In the genomic region with DNA sequence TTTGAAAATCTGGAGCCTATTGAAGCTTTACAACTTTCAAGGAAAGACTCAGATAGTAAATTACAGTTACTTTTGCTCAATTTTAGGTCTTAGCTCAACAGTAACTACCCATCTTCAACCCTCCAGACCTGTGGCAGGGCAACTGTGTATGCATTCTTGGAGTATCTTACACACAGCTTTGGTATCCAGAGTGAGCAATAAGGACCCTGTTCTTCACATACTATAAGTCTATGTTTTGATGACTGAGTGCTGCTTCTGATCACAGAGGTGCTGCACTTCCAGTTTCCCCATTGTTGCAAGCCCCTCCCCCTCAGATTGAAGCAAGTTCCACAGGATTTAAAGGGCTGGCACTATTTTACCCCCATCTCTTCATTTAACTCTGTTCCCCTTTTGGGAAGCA, we compare ENCODE assay signal across 3 cellular contexts.
TF ChIP-seq lines count a peak whose summit lies in the region.

No MANE protein-coding gene starts in this region.

TF ChIP-seq in IMR-90, 13 proteins besides CTCF, POLR2A, EP300 and RAD21:
- TF ChIP-seq, protein P1, sequence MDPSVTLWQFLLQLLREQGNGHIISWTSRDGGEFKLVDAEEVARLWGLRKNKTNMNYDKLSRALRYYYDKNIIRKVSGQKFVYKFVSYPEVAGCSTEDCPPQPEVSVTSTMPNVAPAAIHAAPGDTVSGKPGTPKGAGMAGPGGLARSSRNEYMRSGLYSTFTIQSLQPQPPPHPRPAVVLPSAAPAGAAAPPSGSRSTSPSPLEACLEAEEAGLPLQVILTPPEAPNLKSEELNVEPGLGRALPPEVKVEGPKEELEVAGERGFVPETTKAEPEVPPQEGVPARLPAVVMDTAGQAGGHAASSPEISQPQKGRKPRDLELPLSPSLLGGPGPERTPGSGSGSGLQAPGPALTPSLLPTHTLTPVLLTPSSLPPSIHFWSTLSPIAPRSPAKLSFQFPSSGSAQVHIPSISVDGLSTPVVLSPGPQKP (IDR thresholded peaks at IDR 0.05; ENCODE audit: borderline replicate concordance, low read depth, low read length), result no peak
- TF ChIP-seq MXI1 (IDR thresholded peaks at IDR 0.05; ENCODE audit: borderline replicate concordance, low read depth, low read length) (no peak), BHLHE40 (IDR thresholded peaks at IDR 0.05; ENCODE audit: low read depth, low read length) (no peak), MAZ (IDR thresholded peaks at IDR 0.05; ENCODE audit: borderline replicate concordance, low read depth, low read length) (no peak), RCOR1 (IDR thresholded peaks at IDR 0.05; ENCODE audit: insufficient replicate concordance, low read length) (no peak), RFX5 (IDR thresholded peaks at IDR 0.05; ENCODE audit: low read depth, low read length) (no peak)
- TF ChIP-seq, protein P2, sequence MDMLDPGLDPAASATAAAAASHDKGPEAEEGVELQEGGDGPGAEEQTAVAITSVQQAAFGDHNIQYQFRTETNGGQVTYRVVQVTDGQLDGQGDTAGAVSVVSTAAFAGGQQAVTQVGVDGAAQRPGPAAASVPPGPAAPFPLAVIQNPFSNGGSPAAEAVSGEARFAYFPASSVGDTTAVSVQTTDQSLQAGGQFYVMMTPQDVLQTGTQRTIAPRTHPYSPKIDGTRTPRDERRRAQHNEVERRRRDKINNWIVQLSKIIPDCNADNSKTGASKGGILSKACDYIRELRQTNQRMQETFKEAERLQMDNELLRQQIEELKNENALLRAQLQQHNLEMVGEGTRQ (IDR thresholded peaks at IDR 0.05; ENCODE audit: low read depth, low read length), result no peak
TF ChIP-seq in IMR-90: peak in this region for 0.

TF ChIP-seq in H1, 55 proteins besides CTCF, POLR2A, EP300 and RAD21:
- TF ChIP-seq CHD2 (IDR thresholded peaks at IDR 0.05; ENCODE audit: low read length), result no peak

TF ChIP-seq in SK-N-SH, 30 proteins besides CTCF, POLR2A, EP300 and RAD21:
- TF ChIP-seq, protein P2 (IDR thresholded peaks at IDR 0.05; ENCODE audit: borderline replicate concordance, low read depth, low read length), result no peak
- no peak for TF ChIP-seq GATA2 (CRISPR knock-in tag; IDR thresholded peaks at IDR 0.05)
- no peak for TF ChIP-seq FOXM1 (IDR thresholded peaks at IDR 0.05; ENCODE audit: low read depth)
- no peak for TF ChIP-seq YY1 (IDR thresholded peaks at IDR 0.05; ENCODE audit: low read depth)
- TF ChIP-seq RCOR1 (IDR thresholded peaks at IDR 0.05; ENCODE audit: low read length), result no peak
- no peak for TF ChIP-seq NRF1 (IDR thresholded peaks at IDR 0.05; ENCODE audit: low read depth, low read length)
- no peak for TF ChIP-seq EZH2phosphoT487 (IDR thresholded peaks at IDR 0.05; ENCODE audit: borderline replicate concordance, low read depth)
- TF ChIP-seq JUND (IDR thresholded peaks at IDR 0.05), result no peak
- TF ChIP-seq RFX5 (IDR thresholded peaks at IDR 0.05; ENCODE audit: low read length), result no peak
- no peak for TF ChIP-seq ELF1 (IDR thresholded peaks at IDR 0.05)
- TF ChIP-seq FOXJ3 (CRISPR knock-in tag; IDR thresholded peaks at IDR 0.05), result no peak
- TF ChIP-seq, protein P3, sequence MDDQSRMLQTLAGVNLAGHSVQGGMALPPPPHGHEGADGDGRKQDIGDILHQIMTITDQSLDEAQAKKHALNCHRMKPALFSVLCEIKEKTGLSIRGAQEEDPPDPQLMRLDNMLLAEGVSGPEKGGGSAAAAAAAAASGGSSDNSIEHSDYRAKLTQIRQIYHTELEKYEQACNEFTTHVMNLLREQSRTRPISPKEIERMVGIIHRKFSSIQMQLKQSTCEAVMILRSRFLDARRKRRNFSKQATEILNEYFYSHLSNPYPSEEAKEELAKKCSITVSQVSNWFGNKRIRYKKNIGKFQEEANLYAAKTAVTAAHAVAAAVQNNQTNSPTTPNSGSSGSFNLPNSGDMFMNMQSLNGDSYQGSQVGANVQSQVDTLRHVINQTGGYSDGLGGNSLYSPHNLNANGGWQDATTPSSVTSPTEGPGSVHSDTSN (IDR thresholded peaks at IDR 0.05), result no peak
- no peak for TF ChIP-seq MEF2A (IDR thresholded peaks at IDR 0.05; ENCODE audit: borderline replicate concordance, low read depth)
- TF ChIP-seq TCF12 (IDR thresholded peaks at IDR 0.05), result no peak
- no peak for TF ChIP-seq POLR2AphosphoS5 (IDR thresholded peaks at IDR 0.05; ENCODE audit: low read depth, low read length)
TF ChIP-seq in SK-N-SH: peak in this region for 0.
